In genomic region chr19:16527971-16528521, GRCh38 we compare ENCODE assay signal across 8 cellular contexts. TPM values are rescaled to one million over a fixed set of nuclear protein-coding genes. Genes with fewer than 3 reads are reported as not detected.
DNase-seq lines count a peak whose midpoint lies in the region; ATAC-seq and TF ChIP-seq lines count a peak whose summit lies in the region.

No MANE protein-coding gene starts in this region.

- POLR2A ChIA-PET in activated CD4-positive, alpha-beta memory T cell treated with anti-CD3 and anti-CD28 coated beads for 36 hours (lab: Charles Lee), result no interaction called here

- H3K4me3 ChIP-seq in fibroblast of mammary gland (ENCODE audit: control insufficient read depth, low read depth, low read length) (no peak overlapping the region), tibial artery (no peak overlapping the region)

- no peak overlapping the region for H3K4me3 Mint-ChIP-seq in activated CD4-positive, alpha-beta memory T cell treated with anti-CD3 and anti-CD28 coated beads for 36 hours
- H3K4me3 Mint-ChIP-seq in stimulated activated naive B cell treated with anti-CD40 and anti-IgM and Interleukin-4, amounts not matched to agents 10 μg/mL and 1 μg/mL and 100 μg/mL, for 72 hours, result no peak overlapping the region

- no peaks in the 10 kb centered on the region for H3K9me3 ChIP-seq in tibial artery

- intact Hi-C loops in activated CD4-positive, alpha-beta memory T cell treated with anti-CD3 and anti-CD28 coated beads for 36 hours (cut with micrococcal nuclease), result loop anchor here (1.0 kb wide), 1 partner anchor 84 kb away; no protein-coding TSS in a partner anchor
- intact Hi-C loops in tibial artery (cut with DNase I; ENCODE audit: low total_unique reads), result no loop called here

- peak; percentile 63 to 72 for ATAC-seq in stimulated activated naive B cell treated with anti-CD40 and anti-IgM and Interleukin-4, amounts not matched to agents 10 μg/mL and 1 μg/mL and 100 μg/mL, for 72 hours (replicated peaks)
- no peak for ATAC-seq in GM19395 (IDR thresholded peaks at IDR 0.05; ENCODE audit: unreplicated experiment)

- H3K27me3 ChIP-seq in tibial artery, result no peaks in the 10 kb centered on the region

- no peaks in the 10 kb centered on the region for H3K9me3 Mint-ChIP-seq in activated CD4-positive, alpha-beta memory T cell treated with anti-CD3 and anti-CD28 coated beads for 36 hours
- no peaks in the 10 kb centered on the region for H3K9me3 Mint-ChIP-seq in stimulated activated naive B cell treated with anti-CD40 and anti-IgM and Interleukin-4, amounts not matched to agents 10 μg/mL and 1 μg/mL and 100 μg/mL, for 72 hours

- TF ChIP-seq CTCF in fibroblast of mammary gland (conservative IDR thresholded peaks at IDR 0.05; ENCODE audit: control insufficient read depth, insufficient read depth, low read depth, low read length) (peak; percentile 38), tibial artery (IDR thresholded peaks at IDR 0.05) (no peak)

- H3K27ac Mint-ChIP-seq in activated CD4-positive, alpha-beta memory T cell treated with anti-CD3 and anti-CD28 coated beads for 36 hours, result no peak overlapping the region
- no peak overlapping the region for H3K27ac Mint-ChIP-seq in stimulated activated naive B cell treated with anti-CD40 and anti-IgM and Interleukin-4, amounts not matched to agents 10 μg/mL and 1 μg/mL and 100 μg/mL, for 72 hours

- CTCF ChIA-PET in activated CD4-positive, alpha-beta memory T cell treated with anti-CD3 and anti-CD28 coated beads for 36 hours (lab: Charles Lee), result interaction anchor here (0.6 to 1.1 kb wide), 5 partner anchors 13 to 100 kb away, joined by 3 to 5 read pairs (median 3); partner anchors contain the start of gene MED26

- peak; percentile 38 for DNase-seq in activated gamma-delta T cell treated with Interleukin-2 at 50 U/mL for 16 hours
- no peak for DNase-seq in activated gamma-delta T cell (lab: John Stamatoyannopoulos, UW)
- peak; percentile 67 for DNase-seq in activated CD4-positive, alpha-beta memory T cell treated with anti-CD3 and anti-CD28 coated beads for 36 hours
- DNase-seq in fibroblast of mammary gland (ENCODE audit: low read depth), result peak; percentile 32
- DNase-seq in stimulated activated naive B cell treated with anti-CD40 and anti-IgM and Interleukin-4, amounts not matched to agents 10 μg/mL and 1 μg/mL and 100 μg/mL, for 72 hours, result no peak
- no peak for DNase-seq in NCI-H446 (lab: John Stamatoyannopoulos, UW)
- DNase-seq in tibial artery, result no peak

- no peaks in the 10 kb centered on the region for H3K4me1 ChIP-seq in tibial artery

- peaks cover 39% of the 10 kb centered on the region for H3K36me3 Mint-ChIP-seq in activated CD4-positive, alpha-beta memory T cell treated with anti-CD3 and anti-CD28 coated beads for 36 hours
- H3K36me3 Mint-ChIP-seq in stimulated activated naive B cell treated with anti-CD40 and anti-IgM and Interleukin-4, amounts not matched to agents 10 μg/mL and 1 μg/mL and 100 μg/mL, for 72 hours, result peaks cover 55 to 58% of the 10 kb centered on the region in 2 donors

- peaks cover 97 to 100% (median 99%) of the 10 kb centered on the region in 3 donors for H3K36me3 ChIP-seq in tibial artery

- H3K27ac ChIP-seq in tibial artery, result no peak overlapping the region

- H3K27me3 Mint-ChIP-seq in activated CD4-positive, alpha-beta memory T cell treated with anti-CD3 and anti-CD28 coated beads for 36 hours, result no peaks in the 10 kb centered on the region
- no peaks in the 10 kb centered on the region for H3K27me3 Mint-ChIP-seq in stimulated activated naive B cell treated with anti-CD40 and anti-IgM and Interleukin-4, amounts not matched to agents 10 μg/mL and 1 μg/mL and 100 μg/mL, for 72 hours

- H3K4me1 Mint-ChIP-seq in activated CD4-positive, alpha-beta memory T cell treated with anti-CD3 and anti-CD28 coated beads for 36 hours (ENCODE audit: low read depth), result no peaks in the 10 kb centered on the region
- H3K4me1 Mint-ChIP-seq in stimulated activated naive B cell treated with anti-CD40 and anti-IgM and Interleukin-4, amounts not matched to agents 10 μg/mL and 1 μg/mL and 100 μg/mL, for 72 hours, result peaks cover 0 to 4% of the 10 kb centered on the region in 2 donors

RNA-seq across cellular contexts. Expression of gene CHERP, which starts 14.2 kb away (rescaled TPM):
- 10 to 100 TPM; 50.8 TPM for total RNA-seq in activated CD4-positive, alpha-beta memory T cell treated with anti-CD3 and anti-CD28 coated beads for 36 hours

RNA-seq across cellular contexts. Expression of gene C19orf44, which starts 31.9 kb away (rescaled TPM):
- total RNA-seq in activated CD4-positive, alpha-beta memory T cell treated with anti-CD3 and anti-CD28 coated beads for 36 hours, result 1 to 10 TPM; 2.2 to 2.6 TPM

RNA-seq across cellular contexts. Expression of gene CALR3, which starts 32.1 kb away (rescaled TPM):
- not detected for total RNA-seq in activated CD4-positive, alpha-beta memory T cell treated with anti-CD3 and anti-CD28 coated beads for 36 hours

RNA-seq across cellular contexts. Expression of gene SLC35E1, which starts 44.2 kb away (rescaled TPM):
- 10 to 100 TPM; 42.0 to 46.0 TPM for total RNA-seq in activated CD4-positive, alpha-beta memory T cell treated with anti-CD3 and anti-CD28 coated beads for 36 hours

RNA-seq across cellular contexts. Expression of gene EPS15L1, which starts 56.3 kb away (rescaled TPM):
- total RNA-seq in activated CD4-positive, alpha-beta memory T cell treated with anti-CD3 and anti-CD28 coated beads for 36 hours, result 10 to 100 TPM; 25.9 to 27.3 TPM

Comparison
In these comparisons a context has a peak if more than half of its experiments do, and no peak if none do; other contexts are left out.
1. DNase-seq: peak in activated gamma-delta T cell treated with Interleukin-2 at 50 U/mL for 16 hours (single experiment), activated CD4-positive, alpha-beta memory T cell treated with anti-CD3 and anti-CD28 coated beads for 36 hours (single experiment) and fibroblast of mammary gland (single experiment); none in activated gamma-delta T cell (single experiment), stimulated activated naive B cell treated with anti-CD40 and anti-IgM and Interleukin-4, amounts not matched to agents 10 μg/mL and 1 μg/mL and 100 μg/mL, for 72 hours (single experiment), NCI-H446 (0 of 2) and tibial artery (0 of 2).